In genomic region chrX:107574054-107574683, GRCh38 we compare ENCODE assay signal across 2 cellular contexts.
TF ChIP-seq lines count a peak whose summit lies in the region.

No MANE protein-coding gene starts in this region.

TF ChIP-seq in IMR-90, 13 proteins besides CTCF, POLR2A, EP300 and RAD21:
- TF ChIP-seq MAFK (IDR thresholded peaks at IDR 0.05; ENCODE audit: low read depth, low read length): no peak
- no peak for TF ChIP-seq RFX5 (IDR thresholded peaks at IDR 0.05; ENCODE audit: low read depth, low read length)
- TF ChIP-seq BHLHE40 (IDR thresholded peaks at IDR 0.05; ENCODE audit: low read depth, low read length): peak; percentile 42
- TF ChIP-seq SMC3 (IDR thresholded peaks at IDR 0.05; ENCODE audit: low read depth, low read length): no peak
- TF ChIP-seq CHD1 (IDR thresholded peaks at IDR 0.05; ENCODE audit: low read depth, low read length): no peak
- TF ChIP-seq MAZ (IDR thresholded peaks at IDR 0.05; ENCODE audit: borderline replicate concordance, low read depth, low read length): no peak
- no peak for TF ChIP-seq ELK1 (IDR thresholded peaks at IDR 0.05; ENCODE audit: borderline replicate concordance, low read depth, low read length)
- no peak for TF ChIP-seq RCOR1 (IDR thresholded peaks at IDR 0.05; ENCODE audit: insufficient replicate concordance, low read length)
- peak; percentile 81 for TF ChIP-seq FOS (IDR thresholded peaks at IDR 0.05; ENCODE audit: low read depth, low read length)
- TF ChIP-seq USF2 (IDR thresholded peaks at IDR 0.05; ENCODE audit: low read depth, low read length): peak; percentile 26; the same call in 1 of the 2 replicates
- TF ChIP-seq NFE2L2 (IDR thresholded peaks at IDR 0.05; ENCODE audit: low read depth, low read length): no peak; the same call in 1 of the 2 replicates
- peak; percentile 84 for TF ChIP-seq CEBPB (IDR thresholded peaks at IDR 0.05; ENCODE audit: low read depth, low read length)
- TF ChIP-seq MXI1 (IDR thresholded peaks at IDR 0.05; ENCODE audit: borderline replicate concordance, low read depth, low read length): no peak

TF ChIP-seq in HepG2, 621 proteins besides CTCF, POLR2A, EP300 and RAD21 (continues in another document):
- TF ChIP-seq TP53 (CRISPR knock-in tag; conservative IDR thresholded peaks at IDR 0.05): no peak
- TF ChIP-seq ZNF121 (CRISPR knock-in tag; IDR thresholded peaks at IDR 0.05): peak; percentile 98
- TF ChIP-seq ZNF7 (CRISPR knock-in tag; IDR thresholded peaks at IDR 0.05): no peak
- TF ChIP-seq ZNF546 (CRISPR knock-in tag; conservative IDR thresholded peaks at IDR 0.05): no peak
- TF ChIP-seq PAXIP1 (CRISPR knock-in tag; conservative IDR thresholded peaks at IDR 0.05): peak; percentile 71
- no peak for TF ChIP-seq THAP9 (CRISPR knock-in tag; IDR thresholded peaks at IDR 0.05; ENCODE audit: borderline replicate concordance)
- no peak for TF ChIP-seq ZNF510 (CRISPR knock-in tag; IDR thresholded peaks at IDR 0.05; ENCODE audit: low read depth)
- no peak for TF ChIP-seq LCORL (IDR thresholded peaks at IDR 0.05)
- TF ChIP-seq LCORL (CRISPR knock-in tag; IDR thresholded peaks at IDR 0.05): no peak
- TF ChIP-seq MIXL1 (CRISPR knock-in tag; IDR thresholded peaks at IDR 0.05): no peak
- TF ChIP-seq KDM2A (CRISPR knock-in tag; IDR thresholded peaks at IDR 0.05; ENCODE audit: borderline replicate concordance, low read depth): no peak
- TF ChIP-seq ZNF329 (CRISPR knock-in tag; IDR thresholded peaks at IDR 0.05; ENCODE audit: low read depth): no peak
- TF ChIP-seq PLSCR1 (CRISPR knock-in tag; IDR thresholded peaks at IDR 0.05; ENCODE audit: borderline replicate concordance): no peak
- TF ChIP-seq NFIC (IDR thresholded peaks at IDR 0.05; ENCODE audit: low read length): peak; percentile 59; the same call in 1 of the 2 replicates
- no peak for TF ChIP-seq PITX1 (CRISPR knock-in tag; IDR thresholded peaks at IDR 0.05)
- no peak for TF ChIP-seq SP2 (CRISPR knock-in tag; IDR thresholded peaks at IDR 0.05)
- TF ChIP-seq ZNF367 (CRISPR knock-in tag; IDR thresholded peaks at IDR 0.05; ENCODE audit: borderline replicate concordance): no peak
- TF ChIP-seq SIX4 (CRISPR knock-in tag; IDR thresholded peaks at IDR 0.05): no peak
- TF ChIP-seq ZMYM3 (CRISPR knock-in tag; IDR thresholded peaks at IDR 0.05): no peak
- no peak for TF ChIP-seq ZNF512 (CRISPR knock-in tag; IDR thresholded peaks at IDR 0.05)
- TF ChIP-seq HNRNPH1 (optimal IDR thresholded peaks at IDR 0.05; ENCODE audit: low read depth, low read length): no peak
- no peak for TF ChIP-seq KDM5B (CRISPR knock-in tag; IDR thresholded peaks at IDR 0.05; ENCODE audit: borderline replicate concordance)
- no peak for TF ChIP-seq MYNN (CRISPR knock-in tag; IDR thresholded peaks at IDR 0.05; ENCODE audit: low read depth)
- 0 out of 2 replicates have a peak, but pooled peaks have one; percentile 14 for TF ChIP-seq BCL6 (CRISPR knock-in tag; IDR thresholded peaks at IDR 0.05)
- TF ChIP-seq MAF1 (CRISPR knock-in tag; IDR thresholded peaks at IDR 0.05; ENCODE audit: borderline replicate concordance): no peak
- TF ChIP-seq PHF21A (CRISPR knock-in tag; IDR thresholded peaks at IDR 0.05): 0 out of 2 replicates have a peak, but pooled peaks have one; percentile 29
- no peak for TF ChIP-seq ZNF253 (CRISPR knock-in tag; IDR thresholded peaks at IDR 0.05; ENCODE audit: borderline replicate concordance)
- no peak for TF ChIP-seq CENPX (CRISPR knock-in tag; IDR thresholded peaks at IDR 0.05)
- peak; percentile 31; the same call in 1 of the 2 replicates for TF ChIP-seq NR2C2 (CRISPR knock-in tag; IDR thresholded peaks at IDR 0.05; ENCODE audit: borderline replicate concordance)
- no peak for TF ChIP-seq IKZF4 (CRISPR knock-in tag; IDR thresholded peaks at IDR 0.05; ENCODE audit: borderline replicate concordance, low read depth, not compliant biosample characterization)
- no peak for TF ChIP-seq HES4 (CRISPR knock-in tag; IDR thresholded peaks at IDR 0.05; ENCODE audit: borderline replicate concordance)
- TF ChIP-seq MLXIP (CRISPR knock-in tag; IDR thresholded peaks at IDR 0.05; ENCODE audit: borderline replicate concordance): no peak
- peak; percentile 54; the same call in 1 of the 2 replicates for TF ChIP-seq TCF7 (IDR thresholded peaks at IDR 0.05; ENCODE audit: low read depth)
- peak; percentile 81; the same call in 1 of the 2 replicates for TF ChIP-seq SOX5 (CRISPR knock-in tag; IDR thresholded peaks at IDR 0.05; ENCODE audit: borderline replicate concordance)
- no peak for TF ChIP-seq ZNF605 (CRISPR knock-in tag; IDR thresholded peaks at IDR 0.05)
- TF ChIP-seq STAT5B (CRISPR knock-in tag; IDR thresholded peaks at IDR 0.05): no peak
- no peak for TF ChIP-seq ZNF337 (CRISPR knock-in tag; IDR thresholded peaks at IDR 0.05; ENCODE audit: borderline replicate concordance, low read depth)
- TF ChIP-seq ZNF264 (CRISPR knock-in tag; IDR thresholded peaks at IDR 0.05): no peak
- peak; percentile 48; the same call in 1 of the 2 replicates for TF ChIP-seq CEBPG (CRISPR knock-in tag; IDR thresholded peaks at IDR 0.05)
- TF ChIP-seq SNAPC5 (CRISPR knock-in tag; IDR thresholded peaks at IDR 0.05; ENCODE audit: borderline replicate concordance): no peak
- peak; percentile 92 for TF ChIP-seq HHEX (CRISPR knock-in tag; IDR thresholded peaks at IDR 0.05)
- TF ChIP-seq TBX2 (CRISPR knock-in tag; IDR thresholded peaks at IDR 0.05; ENCODE audit: borderline replicate concordance): peak; percentile 48; the same call in 1 of the 2 replicates
- no peak for TF ChIP-seq ZNF343 (CRISPR knock-in tag; IDR thresholded peaks at IDR 0.05)
- TF ChIP-seq TFDP1 (CRISPR knock-in tag; IDR thresholded peaks at IDR 0.05; ENCODE audit: borderline replicate concordance): no peak
- no peak for TF ChIP-seq KLF12 (CRISPR knock-in tag; IDR thresholded peaks at IDR 0.05; ENCODE audit: borderline replicate concordance)
- no peak for TF ChIP-seq ZFP36L1 (CRISPR knock-in tag; IDR thresholded peaks at IDR 0.05)
- TF ChIP-seq ZNF556 (CRISPR knock-in tag; IDR thresholded peaks at IDR 0.05; ENCODE audit: borderline replicate concordance): no peak
- no peak for TF ChIP-seq ZBTB33 (CRISPR knock-in tag; IDR thresholded peaks at IDR 0.05)
- no peak for TF ChIP-seq ZNF205 (CRISPR knock-in tag; IDR thresholded peaks at IDR 0.05)
- no peak for TF ChIP-seq ZMAT3 (CRISPR knock-in tag; conservative IDR thresholded peaks at IDR 0.05)
- no peak for TF ChIP-seq CENPBD1 (CRISPR knock-in tag; IDR thresholded peaks at IDR 0.05; ENCODE audit: borderline replicate concordance, low read depth)
